ENCODE assay signal across 19 cellular contexts in the genomic region with DNA sequence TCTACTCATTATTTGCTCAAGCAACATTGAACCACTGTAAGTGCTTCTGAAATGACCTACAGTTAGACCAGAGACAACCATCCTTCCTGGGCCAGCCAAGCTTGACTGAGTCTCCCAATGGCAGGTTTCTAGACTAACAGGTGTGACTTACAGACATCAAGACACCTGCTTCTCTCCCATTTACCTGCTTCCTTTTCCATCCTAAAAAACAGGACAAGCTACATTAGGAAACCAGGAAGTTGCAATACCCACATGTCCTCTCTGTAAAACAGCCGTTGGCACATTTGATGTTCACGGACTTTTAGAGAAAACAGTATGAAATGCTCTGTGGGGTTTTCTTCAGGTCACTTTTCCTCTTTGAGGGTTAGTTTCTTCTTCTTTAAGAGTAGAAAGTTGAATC. TPM values are rescaled to one million over a fixed set of nuclear protein-coding genes. Genes with fewer than 3 reads are reported as not detected.
"Had no signal": no experiment of that assay in that cellular context is flagged by ENCODE, and none has a peak within 500 bp of the region (broad histone marks: within the 10 kb centered on the region; RNA-seq: fewer than 3 reads in every experiment).

No MANE protein-coding gene starts in this region.

- H3K4me2 ChIP-seq: neural progenitor cell had no signal

- H3K4me3 ChIP-seq: colonic mucosa, heart right ventricle, mucosa of descending colon, neural progenitor cell, ovary had no signal

- H3K36me3 Mint-ChIP-seq: naive thymus-derived CD8-positive, alpha-beta T cell; neural progenitor cell had no signal

- DNase-seq: colonic mucosa; dermis blood vessel endothelial cell; effector CD4-positive, alpha-beta T cell; heart right ventricle; hypothalamus; kidney glomerular epithelial cell; mucosa of descending colon; naive thymus-derived CD8-positive, alpha-beta T cell; nucleus accumbens; ovary; right cardiac atrium; small intestine; stimulated activated CD4-positive, alpha-beta T cell treated with anti-CD3 and anti-CD28 coated beads, Interleukin-2, amount 100 ng/mL, for 48 hours; stimulated activated naive CD4-positive, alpha-beta T cell treated with Interleukin-2 at 50 U/mL for 16 hours; trophoblast cell had no signal

- H3K9me3 Mint-ChIP-seq: naive thymus-derived CD8-positive, alpha-beta T cell; neural progenitor cell had no signal

- H3K4me3 Mint-ChIP-seq: naive thymus-derived CD8-positive, alpha-beta T cell; neural progenitor cell had no signal

- H3K4me1 ChIP-seq: colonic mucosa had no signal

- H3K27ac ChIP-seq: colonic mucosa, heart right ventricle, neural progenitor cell, ovary had no signal

- ATAC-seq: heart right ventricle; mucosa of descending colon; naive thymus-derived CD8-positive, alpha-beta T cell; right cardiac atrium had no signal

- H3K27me3 ChIP-seq: ovary had no signal

- H2AFZ ChIP-seq: neural progenitor cell had no signal

- H3K36me3 ChIP-seq: colonic mucosa, heart right ventricle, neural progenitor cell, ovary had no signal

- H3K9ac ChIP-seq: neural progenitor cell had no signal

- H3K9me3 ChIP-seq: colonic mucosa, heart right ventricle, mucosa of descending colon, ovary had no signal

- H3K27ac Mint-ChIP-seq: naive thymus-derived CD8-positive, alpha-beta T cell; neural progenitor cell had no signal

RNA-seq across cellular contexts. Expression of a gene that starts 4.0 kb away (rescaled TPM):
- total RNA-seq: dermis blood vessel endothelial cell; glomerular endothelial cell; lung microvascular endothelial cell; naive thymus-derived CD8-positive, alpha-beta T cell; right cardiac atrium had no signal
- polyA plus RNA-seq: liver; naive thymus-derived CD8-positive, alpha-beta T cell had no signal
